1 cellular context compared by ENCODE assay signal in the genomic region with DNA sequence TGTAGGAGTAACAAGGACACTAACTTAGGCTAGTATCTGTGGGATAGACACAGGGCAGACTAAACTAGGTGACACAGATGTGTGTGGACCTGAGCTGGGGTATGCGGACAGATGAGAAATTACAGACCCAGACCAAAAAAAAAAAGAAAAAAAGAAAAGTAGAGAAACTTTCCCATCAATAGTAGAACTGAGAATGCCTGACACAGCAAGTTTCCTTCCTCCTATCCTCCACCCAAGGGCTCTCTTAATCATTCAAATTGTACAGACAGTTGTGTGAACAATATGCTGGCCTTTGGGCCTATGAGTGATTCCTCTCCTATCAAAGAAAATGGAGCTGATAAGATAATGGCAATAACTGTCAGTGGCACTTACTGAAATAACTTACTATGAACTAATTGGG.
TF ChIP-seq lines count a peak whose summit lies in the region.

No MANE protein-coding gene starts in this region.

TF ChIP-seq in SK-N-SH treated with all-trans-retinoic acid at 6 μM for 48 hours, 23 proteins besides CTCF, POLR2A, EP300 and RAD21 (continued from another document):
- TF ChIP-seq, protein P1, sequence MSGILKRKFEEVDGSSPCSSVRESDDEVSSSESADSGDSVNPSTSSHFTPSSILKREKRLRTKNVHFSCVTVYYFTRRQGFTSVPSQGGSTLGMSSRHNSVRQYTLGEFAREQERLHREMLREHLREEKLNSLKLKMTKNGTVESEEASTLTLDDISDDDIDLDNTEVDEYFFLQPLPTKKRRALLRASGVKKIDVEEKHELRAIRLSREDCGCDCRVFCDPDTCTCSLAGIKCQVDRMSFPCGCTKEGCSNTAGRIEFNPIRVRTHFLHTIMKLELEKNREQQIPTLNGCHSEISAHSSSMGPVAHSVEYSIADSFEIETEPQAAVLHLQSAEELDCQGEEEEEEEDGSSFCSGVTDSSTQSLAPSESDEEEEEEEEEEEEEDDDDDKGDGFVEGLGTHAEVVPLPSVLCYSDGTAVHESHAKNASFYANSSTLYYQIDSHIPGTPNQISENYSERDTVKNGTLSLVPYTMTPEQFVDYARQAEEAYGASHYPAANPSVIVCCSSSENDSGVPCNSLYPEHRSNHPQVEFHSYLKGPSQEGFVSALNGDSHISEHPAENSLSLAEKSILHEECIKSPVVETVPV (CRISPR knock-in tag; IDR thresholded peaks at IDR 0.05): no peak
- TF ChIP-seq ZC3H10 (CRISPR knock-in tag; IDR thresholded peaks at IDR 0.05): no peak
TF ChIP-seq in SK-N-SH treated with all-trans-retinoic acid at 6 μM for 48 hours: peak in this region for 0.
